ENCODE assay signal across 34 cellular contexts in the genomic region with DNA sequence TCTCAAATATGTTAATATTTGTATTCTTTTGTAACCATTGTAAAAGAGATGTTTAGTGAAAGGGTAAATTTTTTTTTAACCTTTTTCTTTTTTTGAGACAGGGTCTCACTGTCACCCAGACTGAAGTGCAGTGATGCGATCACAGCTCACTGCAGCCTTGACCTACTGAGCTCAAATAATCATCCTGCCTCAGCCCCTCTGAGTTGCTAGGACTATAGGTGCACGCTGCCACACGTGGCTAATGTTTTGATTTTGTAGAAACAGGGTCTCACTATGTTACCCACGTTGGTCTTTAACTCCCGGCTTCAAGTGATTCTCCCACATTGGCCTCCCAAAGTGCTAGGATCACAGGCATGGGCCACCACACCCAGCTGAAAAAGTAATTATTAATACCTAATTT.
"Had no signal": no experiment of that assay in that cellular context is flagged by ENCODE, and none has a peak within 500 bp of the region (broad histone marks: within the 10 kb centered on the region; RNA-seq: fewer than 3 reads in every experiment).

No MANE protein-coding gene starts in this region.

- H3K4me3 ChIP-seq: MG63 had no signal

- H3K27me3 ChIP-seq: MG63 had no signal

- H3K36me3 ChIP-seq: MG63 had no signal

- DNase-seq: Karpas-422, Kasumi-1, MG63, MM.1S, MV-4-11, NCI-H1048, NCI-H1092, NCI-H1092 treated with DMSO at 0.1 percent for 48 hours, NCI-H1105, NCI-H1105 treated with DMSO at 0.1 percent for 48 hours, NCI-H1417, NCI-H1417 treated with DMSO at 0.1 percent for 48 hours, NCI-H1436, NCI-H1436 treated with DMSO at 0.1 percent for 48 hours, NCI-H146, NCI-H1694, NCI-H1694 treated with DMSO at 0.1 percent for 48 hours, NCI-H187, NCI-H187 treated with DMSO at 0.1 percent for 48 hours, NCI-H1930, NCI-H2029, NCI-H2029 treated with DMSO at 0.1 percent for 48 hours, NCI-H2081, NCI-H2081 treated with DMSO at 0.1 percent for 48 hours, NCI-H2107, NCI-H2171, NCI-H2171 treated with DMSO at 0.1 percent for 48 hours, NCI-H2227 treated with DMSO at 0.1 percent for 48 hours, NCI-H226, NCI-H345, NCI-H446, NCI-H446 treated with DMSO at 0.1 percent for 48 hours, NCI-H510A, NCI-H510A treated with DMSO at 0.1 percent for 48 hours had no signal
